8 cellular contexts compared by ENCODE assay signal in the genomic region with DNA sequence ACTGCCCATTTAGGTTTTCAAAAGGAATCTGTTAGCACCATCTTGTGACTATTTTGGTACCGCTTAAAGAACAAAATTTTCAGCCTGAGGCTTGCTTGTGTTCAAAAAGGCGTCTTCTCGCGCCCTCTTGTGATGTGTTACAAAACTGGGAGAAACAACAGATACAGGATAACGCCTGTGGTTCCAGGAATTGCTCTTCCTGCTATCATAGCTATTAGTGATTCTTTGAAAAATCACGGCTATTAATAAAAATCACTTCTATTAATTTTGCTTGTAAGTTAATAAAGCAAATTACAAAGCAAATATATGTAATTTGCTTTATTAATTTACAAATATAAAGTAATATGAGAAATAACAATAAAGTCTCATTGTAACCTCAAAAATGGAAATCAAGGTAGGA.
DNase-seq lines count a peak whose midpoint lies in the region; ATAC-seq, FAIRE-seq and TF ChIP-seq lines count a peak whose summit lies in the region.

No MANE protein-coding gene starts in this region.

- H3K4me2 ChIP-seq in A549 = peak overlapping the region; percentile 8; the same call in 1 of the 3 replicates
- 0 out of 2 replicates have a peak overlapping the region, but pooled peaks have one; percentile 24 for H3K4me2 ChIP-seq in PC-3 (ENCODE audit: low read length)

- peak; percentile 18 to 89 for DNase-seq in A549 (ENCODE audit: low read depth in 1 of 2, low spot score in 1 of 2)
- peak; percentile 58 for DNase-seq in GM04503 (ENCODE audit: low read depth)
- peak; percentile 56 for DNase-seq in KG1 (lab: John Stamatoyannopoulos, UW)
- peak; percentile 97 for DNase-seq in PC-3
- peak; percentile 81 for DNase-seq in colonic mucosa
- peak in 1 of 2 donors; percentile 45 for DNase-seq in left lung
- no peak for DNase-seq in type B pancreatic cell (ENCODE audit: extremely low spot score, unreplicated experiment)

- no peaks in the 10 kb centered on the region for H4K20me1 ChIP-seq in PC-3 (ENCODE audit: low read length)

- peak overlapping the region; percentile 38 to 55; a peak in 2 of 6 replicates for H3K27ac ChIP-seq in A549
- no peak overlapping the region for H3K27ac ChIP-seq in PC-3 (ENCODE audit: low read length)
- no peak overlapping the region for H3K27ac ChIP-seq in colonic mucosa
- H3K27ac ChIP-seq in left lung = no peak overlapping the region

- H3K36me3 ChIP-seq in PC-3 (ENCODE audit: low read depth, low read length) (no peaks in the 10 kb centered on the region), colonic mucosa (no peaks in the 10 kb centered on the region), left lung (no peaks in the 10 kb centered on the region)

- no peak overlapping the region for H3K4me3 ChIP-seq in A549
- no peak overlapping the region for H3K4me3 ChIP-seq in PC-3 (ENCODE audit: low read length)
- H3K4me3 ChIP-seq in colonic mucosa = no peak overlapping the region
- no peak overlapping the region for H3K4me3 ChIP-seq in left lung

- no peaks in the 10 kb centered on the region for H3F3A ChIP-seq in PC-3 (ENCODE audit: low read length, unreplicated experiment)

- peak overlapping the region; percentile 44 for H3K4me3 Mint-ChIP-seq in type B pancreatic cell

- H3K4me1 Mint-ChIP-seq in type B pancreatic cell (ENCODE audit: unreplicated experiment) = peaks cover 18% of the 10 kb centered on the region

- intact Hi-C loops in PC-3 (cut with micrococcal nuclease) = loop anchor here (1.0 to 10.0 kb wide), 5 partner anchors 127 to 469 kb away; no protein-coding TSS in a partner anchor
- intact Hi-C loops in colonic mucosa (cut with DNase I) = loop anchor here (2.0 to 5.0 kb wide), 3 partner anchors 126 to 309 kb away; no protein-coding TSS in a partner anchor
- intact Hi-C loops in left lung (cut with DNase I) = loop anchor here in 1 of 2 donors (5.0 kb wide), 1 partner anchor 289 kb away; no protein-coding TSS in a partner anchor

- TF ChIP-seq POLR2A in A549 (IDR thresholded peaks at IDR 0.05; ENCODE audit: low read length) = no peak

- no peaks in the 10 kb centered on the region for H3K9me2 ChIP-seq in PC-3 (replicated peaks; ENCODE audit: low read length)

- TF ChIP-seq CTCF in A549 (IDR thresholded peaks at IDR 0.05) (peak; percentile 99), PC-3 (conservative IDR thresholded peaks at IDR 0.05; ENCODE audit: low read depth, low read length) (peak; percentile 99), colonic mucosa (IDR thresholded peaks at IDR 0.05) (peak; percentile 83), left lung (IDR thresholded peaks at IDR 0.05) (peak; percentile 66 to 69), type B pancreatic cell (conservative IDR thresholded peaks at IDR 0.05) (peak; percentile 94)

- peak; percentile 99 for TF ChIP-seq RAD21 in A549 (conservative IDR thresholded peaks at IDR 0.05 in 1 of 2, IDR thresholded peaks at IDR 0.05 in 1 of 2)

- no TSS peak for BruUV-seq in PC-3 (replicated peaks; lab: Mats Ljungman, UMichigan)

- no peak overlapping the region for H2AFZ ChIP-seq in PC-3 (ENCODE audit: low read length)

- no peaks in the 10 kb centered on the region for H3K27me3 ChIP-seq in PC-3 (ENCODE audit: low read length)
- no peaks in the 10 kb centered on the region for H3K27me3 ChIP-seq in colonic mucosa
- no peaks in the 10 kb centered on the region for H3K27me3 ChIP-seq in left lung

- no peaks in the 10 kb centered on the region for H3K9me3 ChIP-seq in A549
- no peaks in the 10 kb centered on the region for H3K9me3 ChIP-seq in PC-3 (ENCODE audit: low read length)
- H3K9me3 ChIP-seq in colonic mucosa = no peaks in the 10 kb centered on the region
- no peaks in the 10 kb centered on the region for H3K9me3 ChIP-seq in left lung

- no peak for TF ChIP-seq EP300 in A549 (IDR thresholded peaks at IDR 0.05)

- ATAC-seq in A549 (peak; percentile 89 to 94), PC-3 (peak; percentile 68), left lung (peak; percentile 96), HG03045 (IDR thresholded peaks at IDR 0.05; ENCODE audit: unreplicated experiment) (no peak)

- peaks cover 19% of the 10 kb centered on the region for H3K79me2 ChIP-seq in PC-3 (ENCODE audit: low read length)

- no peak for FAIRE-seq in A549 (lab: Jason Lieb, UNC)

- peak overlapping the region; percentile 93 for H3K27ac Mint-ChIP-seq in type B pancreatic cell

- H3K27me3 Mint-ChIP-seq in type B pancreatic cell = no peaks in the 10 kb centered on the region

- CTCF ChIA-PET in A549 (lab: Yijun Ruan, JAX) = interaction anchor here (0.5 to 18.8 kb wide), 90 partner anchors 9 to 884 kb away, joined by 3 to 840 read pairs (median 4); a partner anchor contains a TSS
- CTCF ChIA-PET in PC-3 (lab: Charles Lee) = interaction anchor here (0.6 to 3.1 kb wide), 29 partner anchors 10 to 314 kb away, joined by 3 to 36 read pairs (median 4); a partner anchor contains a TSS

- H3K9me3 Mint-ChIP-seq in type B pancreatic cell = no peaks in the 10 kb centered on the region

- no peak overlapping the region for H3K9ac ChIP-seq in PC-3 (ENCODE audit: low read length)
- H3K9ac ChIP-seq in colonic mucosa (ENCODE audit: low read depth in 2 of 2, low read length in 2 of 2) = no peak overlapping the region

- H3K36me3 Mint-ChIP-seq in type B pancreatic cell = no peaks in the 10 kb centered on the region

- POLR2A ChIA-PET in A549 (lab: Yijun Ruan, JAX) (no interaction called here), PC-3 (lab: Charles Lee; ENCODE audit: unreplicated experiment) (interaction anchor here (0.7 to 1.2 kb wide), 3 partner anchors 85 to 311 kb away, joined by 3 to 10 read pairs (median 4); a partner anchor contains a TSS)

- H3K4me1 ChIP-seq in A549 (peaks cover 22% of the 10 kb centered on the region), PC-3 (ENCODE audit: insufficient read depth, low read length) (peaks cover 37% of the 10 kb centered on the region), colonic mucosa (no peaks in the 10 kb centered on the region), left lung (peaks cover 5 to 19% of the 10 kb centered on the region in 2 donors)

- WGBS in A549 (ENCODE audit: missing lambda C conversion rate) = 1% methylated on average over 6 of the region's 6 CpGs

TF ChIP-seq in A549, 52 proteins besides CTCF, POLR2A, EP300 and RAD21:
- TF ChIP-seq SMC3 (IDR thresholded peaks at IDR 0.05) (peak; percentile 100), SREBF2 (IDR thresholded peaks at IDR 0.05) (no peak)

Comparison
In these comparisons a context has a peak if more than half of its experiments do, and no peak if none do; other contexts are left out.
1. H3K27ac ChIP-seq: peak in A549 (2 of 2); none in PC-3 (single experiment), colonic mucosa (single experiment) and left lung (0 of 2).
2. Peak in every context shown above with its lines, with median percentiles within 50 percentile points of each other: CTCF ChIP-seq.